Comparison of ENCODE assay signal across 15 cellular contexts in the genomic region with DNA sequence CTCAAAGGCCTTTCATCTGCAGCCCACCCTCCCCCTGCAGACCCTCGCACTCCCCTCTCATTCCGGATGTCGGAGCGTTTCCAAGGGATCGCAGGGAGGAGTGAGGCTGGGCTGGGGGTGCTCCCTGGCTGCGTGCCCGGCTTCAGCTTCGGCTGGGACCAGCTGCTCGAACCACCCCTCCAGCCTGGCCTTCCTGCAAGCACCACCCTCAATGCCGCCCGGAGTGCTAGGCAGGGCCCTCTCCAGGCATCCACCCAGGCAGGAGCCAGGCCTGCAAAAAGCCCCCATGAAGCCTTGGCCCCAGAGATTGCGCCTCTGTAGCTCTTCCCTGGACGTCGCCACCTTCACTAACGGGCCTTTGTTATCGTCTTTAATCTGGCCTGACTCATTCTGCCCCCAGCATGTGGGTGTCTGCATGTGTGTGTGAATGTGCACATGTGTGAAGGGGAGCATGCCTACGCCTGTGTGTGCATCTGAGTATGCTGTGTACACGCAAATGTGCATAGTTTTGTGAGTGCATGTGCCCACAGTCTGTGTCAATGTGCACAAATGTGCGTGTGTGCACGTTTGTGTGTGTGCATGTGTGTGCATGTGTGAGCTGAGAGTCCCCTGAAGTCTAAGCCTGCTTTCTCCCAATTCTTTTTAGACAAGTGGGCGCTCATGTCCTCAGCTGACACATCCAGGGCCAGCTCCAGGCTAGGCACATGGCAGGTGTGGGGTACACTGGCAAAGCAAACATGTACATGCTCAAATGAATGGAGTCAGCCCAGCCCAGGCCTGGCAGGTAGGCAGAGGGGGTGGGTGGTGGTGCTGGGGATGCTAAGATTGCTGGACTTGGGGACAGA.
DNase-seq lines count a peak whose midpoint lies in the region; ATAC-seq and TF ChIP-seq lines count a peak whose summit lies in the region.
"Had no signal": no experiment of that assay in that cellular context is flagged by ENCODE, and none has a peak within 500 bp of the region (broad histone marks: within the 10 kb centered on the region; RNA-seq: fewer than 3 reads in every experiment).

No MANE protein-coding gene starts in this region.

- H3K4me3 Mint-ChIP-seq in activated naive CD4-positive, alpha-beta T cell treated with anti-CD3 and anti-CD28 coated beads, Interleukin-2, amount 10 ng/mL, durations not matched to agents 7 days and 5 days, result no peak overlapping the region
- H3K4me3 Mint-ChIP-seq: T-helper 1 cell treated with Interleukin-12 subunit alpha and Interleukin-12 subunit beta and Interleukin-4 antibody, amounts not matched to agents 30 μg/mL and 1 μg/mL, for 36 hours had no signal

- peak; percentile 6 for DNase-seq in activated naive CD4-positive, alpha-beta T cell treated with anti-CD3 and anti-CD28 coated beads, Interleukin-2, amount 10 ng/mL, durations not matched to agents 7 days and 5 days
- no peak for DNase-seq in activated naive CD4-positive, alpha-beta T cell treated with anti-CD3 and anti-CD28 coated beads, Interleukin-2, amount 50 U/mL, for 72 hours (ENCODE audit: low spot score in 2 of 2)
- peak; percentile 60 for DNase-seq in NCI-H2227 (lab: John Stamatoyannopoulos, UW; ENCODE audit: unreplicated experiment)
- DNase-seq in cardiac septum (ENCODE audit: low spot score), result peak; percentile 41
- peak; percentile 74 for DNase-seq in spleen
- no peak for DNase-seq in nucleus accumbens (lab: John Stamatoyannopoulos, UW)
- DNase-seq: activated CD4-positive, alpha-beta T cell treated with anti-CD3 and anti-CD28 coated beads, Interleukin-2, amount 50 U/mL, for 48 hours; EL; Karpas-422; stimulated activated CD4-positive, alpha-beta T cell treated with anti-CD3 and anti-CD28 coated beads, Interleukin-4, amount 100 ng/mL, for 1 hour had no signal

- TF ChIP-seq POLR2A in spleen (IDR thresholded peaks at IDR 0.05), result no peak

- H3K36me3 Mint-ChIP-seq in activated naive CD4-positive, alpha-beta T cell treated with anti-CD3 and anti-CD28 coated beads, Interleukin-2, amount 10 ng/mL, durations not matched to agents 7 days and 5 days, result peaks cover 2% of the 10 kb centered on the region
- H3K36me3 Mint-ChIP-seq in activated naive CD4-positive, alpha-beta T cell treated with anti-CD3 and anti-CD28 coated beads, Interleukin-2, amount 50 U/mL, for 72 hours, result peaks cover 17 to 25% of the 10 kb centered on the region in 2 donors

- intact Hi-C loops in cardiac septum (cut with DNase I), result no loop called here
- intact Hi-C loops in spleen (cut with DNase I; ENCODE audit: low total_unique reads), result no loop called here

- H3K4me1 ChIP-seq in spleen, result peaks cover 0 to 59% (median 42%) of the 10 kb centered on the region in 6 donors
- H3K4me1 ChIP-seq: breast epithelium, gastrocnemius medialis had no signal

- CTCF ChIA-PET in activated naive CD4-positive, alpha-beta T cell treated with anti-CD3 and anti-CD28 coated beads, Interleukin-2, amount 10 ng/mL, durations not matched to agents 7 days and 5 days (lab: Charles Lee), result no interaction called here

- no peak for TF ChIP-seq CTCF in spleen (IDR thresholded peaks at IDR 0.05 in 8 of 11, conservative IDR thresholded peaks at IDR 0.05 in 3 of 11)

- H3K27ac ChIP-seq in spleen, result no peak overlapping the region
- H3K27ac ChIP-seq: breast epithelium, gastrocnemius medialis had no signal

- H3K27me3 ChIP-seq in spleen (replicated peaks in 1 of 7), result peaks cover 0 to 28% (median 0%) of the 10 kb centered on the region in 7 donors

- H3K27me3 Mint-ChIP-seq in activated naive CD4-positive, alpha-beta T cell treated with anti-CD3 and anti-CD28 coated beads, Interleukin-2, amount 10 ng/mL, durations not matched to agents 7 days and 5 days, result peaks cover 24% of the 10 kb centered on the region

- H3K4me3 ChIP-seq in spleen, result no peak overlapping the region
- H3K4me3 ChIP-seq: breast epithelium, gastrocnemius medialis had no signal

- H3K9me3 ChIP-seq in spleen, result peaks cover 0 to 28% (median 25%) of the 10 kb centered on the region in 8 donors
- H3K9me3 ChIP-seq: gastrocnemius medialis had no signal

- no peaks in the 10 kb centered on the region for H3K36me3 ChIP-seq in spleen
- H3K36me3 ChIP-seq: breast epithelium, gastrocnemius medialis had no signal

- H3K9me3 Mint-ChIP-seq in activated naive CD4-positive, alpha-beta T cell treated with anti-CD3 and anti-CD28 coated beads, Interleukin-2, amount 10 ng/mL, durations not matched to agents 7 days and 5 days, result peaks cover 15% of the 10 kb centered on the region
- peaks cover 14 to 21% of the 10 kb centered on the region in 2 donors for H3K9me3 Mint-ChIP-seq in activated naive CD4-positive, alpha-beta T cell treated with anti-CD3 and anti-CD28 coated beads, Interleukin-2, amount 50 U/mL, for 72 hours
- H3K9me3 Mint-ChIP-seq: T-helper 1 cell treated with Interleukin-12 subunit alpha and Interleukin-12 subunit beta and Interleukin-4 antibody, amounts not matched to agents 30 μg/mL and 1 μg/mL, for 36 hours had no signal

- no peak overlapping the region for H3K27ac Mint-ChIP-seq in activated naive CD4-positive, alpha-beta T cell treated with anti-CD3 and anti-CD28 coated beads, Interleukin-2, amount 10 ng/mL, durations not matched to agents 7 days and 5 days
- H3K27ac Mint-ChIP-seq in activated naive CD4-positive, alpha-beta T cell treated with anti-CD3 and anti-CD28 coated beads, Interleukin-2, amount 50 U/mL, for 72 hours, result no peak overlapping the region
- H3K27ac Mint-ChIP-seq: T-helper 1 cell treated with Interleukin-12 subunit alpha and Interleukin-12 subunit beta and Interleukin-4 antibody, amounts not matched to agents 30 μg/mL and 1 μg/mL, for 36 hours had no signal

- 40 to 61% (median 42%) methylated on average over 19 to 21 of the region's 21 CpGs for WGBS in spleen, 5 donors

- H3K4me1 Mint-ChIP-seq in activated naive CD4-positive, alpha-beta T cell treated with anti-CD3 and anti-CD28 coated beads, Interleukin-2, amount 10 ng/mL, durations not matched to agents 7 days and 5 days, result peaks cover 7% of the 10 kb centered on the region

- ATAC-seq in activated naive CD4-positive, alpha-beta T cell treated with anti-CD3 and anti-CD28 coated beads, Interleukin-2, amount 50 U/mL, for 72 hours, result no peak
- ATAC-seq in HG02884 (IDR thresholded peaks at IDR 0.05; ENCODE audit: unreplicated experiment), result no peak
- no peak for ATAC-seq in HG03571 (IDR thresholded peaks at IDR 0.05; ENCODE audit: unreplicated experiment)
- ATAC-seq: gastrocnemius medialis had no signal

Comparison
In these comparisons a context has a peak if more than half of its experiments do, and no peak if none do; other contexts are left out.
1. DNase-seq: peak in activated naive CD4-positive, alpha-beta T cell treated with anti-CD3 and anti-CD28 coated beads, Interleukin-2, amount 10 ng/mL, durations not matched to agents 7 days and 5 days (single experiment), NCI-H2227 (single experiment), cardiac septum (single experiment) and spleen (single experiment); none in activated naive CD4-positive, alpha-beta T cell treated with anti-CD3 and anti-CD28 coated beads, Interleukin-2, amount 50 U/mL, for 72 hours (0 of 2) and nucleus accumbens (0 of 56).